ENCODE assay signal across 1 cellular context in the genomic region with DNA sequence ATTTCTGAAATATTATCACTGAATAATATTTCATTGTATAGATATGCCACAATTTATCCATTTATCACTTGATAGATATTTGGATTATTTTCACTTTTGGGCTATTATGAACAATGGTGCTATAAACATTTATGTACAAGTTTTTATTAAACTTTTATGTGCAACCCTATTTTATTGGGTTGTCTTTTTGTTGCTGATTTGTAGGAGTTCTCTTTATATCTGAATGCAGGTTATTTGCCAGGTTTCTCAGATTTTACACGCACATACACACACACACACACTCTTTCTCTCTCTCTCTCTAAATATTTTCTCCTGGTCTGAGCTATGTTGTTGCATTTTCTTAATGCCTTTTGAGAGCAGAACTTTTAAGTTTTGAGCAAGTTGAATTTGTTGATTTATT.
TF ChIP-seq lines count a peak whose summit lies in the region.

No MANE protein-coding gene starts in this region.

TF ChIP-seq in A549, 52 proteins besides CTCF, POLR2A, EP300 and RAD21:
- TF ChIP-seq RARB (CRISPR knock-in tag; IDR thresholded peaks at IDR 0.05): no peak
- no peak for TF ChIP-seq NR3C1 (IDR thresholded peaks at IDR 0.05)
- no peak for TF ChIP-seq MYC (IDR thresholded peaks at IDR 0.05; ENCODE audit: borderline replicate concordance, low read length)
- no peak for TF ChIP-seq BHLHE40 (IDR thresholded peaks at IDR 0.05; ENCODE audit: low read depth, low read length)
- TF ChIP-seq, protein P1, sequence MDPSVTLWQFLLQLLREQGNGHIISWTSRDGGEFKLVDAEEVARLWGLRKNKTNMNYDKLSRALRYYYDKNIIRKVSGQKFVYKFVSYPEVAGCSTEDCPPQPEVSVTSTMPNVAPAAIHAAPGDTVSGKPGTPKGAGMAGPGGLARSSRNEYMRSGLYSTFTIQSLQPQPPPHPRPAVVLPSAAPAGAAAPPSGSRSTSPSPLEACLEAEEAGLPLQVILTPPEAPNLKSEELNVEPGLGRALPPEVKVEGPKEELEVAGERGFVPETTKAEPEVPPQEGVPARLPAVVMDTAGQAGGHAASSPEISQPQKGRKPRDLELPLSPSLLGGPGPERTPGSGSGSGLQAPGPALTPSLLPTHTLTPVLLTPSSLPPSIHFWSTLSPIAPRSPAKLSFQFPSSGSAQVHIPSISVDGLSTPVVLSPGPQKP (IDR thresholded peaks at IDR 0.05; ENCODE audit: low read depth, low read length): no peak
- TF ChIP-seq, protein P2, sequence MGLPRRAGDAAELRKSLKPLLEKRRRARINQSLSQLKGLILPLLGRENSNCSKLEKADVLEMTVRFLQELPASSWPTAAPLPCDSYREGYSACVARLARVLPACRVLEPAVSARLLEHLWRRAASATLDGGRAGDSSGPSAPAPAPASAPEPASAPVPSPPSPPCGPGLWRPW (IDR thresholded peaks at IDR 0.05): no peak
- TF ChIP-seq MAZ (IDR thresholded peaks at IDR 0.05; ENCODE audit: borderline replicate concordance, low read depth, low read length): no peak
- no peak for TF ChIP-seq CHD2 (IDR thresholded peaks at IDR 0.05; ENCODE audit: low read length, partially characterized antibody)
- TF ChIP-seq, protein P3, sequence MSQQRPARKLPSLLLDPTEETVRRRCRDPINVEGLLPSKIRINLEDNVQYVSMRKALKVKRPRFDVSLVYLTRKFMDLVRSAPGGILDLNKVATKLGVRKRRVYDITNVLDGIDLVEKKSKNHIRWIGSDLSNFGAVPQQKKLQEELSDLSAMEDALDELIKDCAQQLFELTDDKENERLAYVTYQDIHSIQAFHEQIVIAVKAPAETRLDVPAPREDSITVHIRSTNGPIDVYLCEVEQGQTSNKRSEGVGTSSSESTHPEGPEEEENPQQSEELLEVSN (IDR thresholded peaks at IDR 0.05; ENCODE audit: borderline replicate concordance, low read depth): no peak
- TF ChIP-seq KDM1A (IDR thresholded peaks at IDR 0.05; ENCODE audit: low read depth): no peak
- no peak for TF ChIP-seq FOXS1 (CRISPR knock-in tag; IDR thresholded peaks at IDR 0.05)
- no peak for TF ChIP-seq CBX8 (IDR thresholded peaks at IDR 0.05)
- TF ChIP-seq RCOR1 (IDR thresholded peaks at IDR 0.05; ENCODE audit: low read depth, low read length): no peak
- TF ChIP-seq KDM5A (IDR thresholded peaks at IDR 0.05): no peak
- TF ChIP-seq, protein P4, sequence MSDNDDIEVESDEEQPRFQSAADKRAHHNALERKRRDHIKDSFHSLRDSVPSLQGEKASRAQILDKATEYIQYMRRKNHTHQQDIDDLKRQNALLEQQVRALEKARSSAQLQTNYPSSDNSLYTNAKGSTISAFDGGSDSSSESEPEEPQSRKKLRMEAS (IDR thresholded peaks at IDR 0.05): no peak
- TF ChIP-seq SREBF2 (IDR thresholded peaks at IDR 0.05): no peak
- TF ChIP-seq ZFP36 (IDR thresholded peaks at IDR 0.05; ENCODE audit: borderline replicate concordance, partially characterized antibody): no peak
- TF ChIP-seq PHF8 (IDR thresholded peaks at IDR 0.05; ENCODE audit: borderline replicate concordance, low read depth): no peak
- TF ChIP-seq HOXB13 (CRISPR knock-in tag; IDR thresholded peaks at IDR 0.05; ENCODE audit: low read depth): no peak
- no peak for TF ChIP-seq CBX2 (IDR thresholded peaks at IDR 0.05; ENCODE audit: borderline replicate concordance, low read depth)
TF ChIP-seq in A549: peak in this region for 0.
